ENCODE assay signal across 1 cellular context in genomic region chr9:17863213-17863883, GRCh38.
TF ChIP-seq lines count a peak whose summit lies in the region.

No MANE protein-coding gene starts in this region.

TF ChIP-seq in GM12878, 131 proteins besides CTCF, POLR2A, EP300 and RAD21 (continued from another document and continues in another):
- TF ChIP-seq ZBTB40 (IDR thresholded peaks at IDR 0.05; ENCODE audit: borderline replicate concordance): no peak
- no peak for TF ChIP-seq CHD1 (IDR thresholded peaks at IDR 0.05; ENCODE audit: low read depth, low read length)
- no peak for TF ChIP-seq POLR2AphosphoS2 (IDR thresholded peaks at IDR 0.05; ENCODE audit: low read depth, low read length)
- TF ChIP-seq YY1 (IDR thresholded peaks at IDR 0.05; ENCODE audit: low read depth, low read length): no peak
- TF ChIP-seq TCF12 (IDR thresholded peaks at IDR 0.05; ENCODE audit: low read depth, low read length): peak; percentile 92
- TF ChIP-seq, protein P1, sequence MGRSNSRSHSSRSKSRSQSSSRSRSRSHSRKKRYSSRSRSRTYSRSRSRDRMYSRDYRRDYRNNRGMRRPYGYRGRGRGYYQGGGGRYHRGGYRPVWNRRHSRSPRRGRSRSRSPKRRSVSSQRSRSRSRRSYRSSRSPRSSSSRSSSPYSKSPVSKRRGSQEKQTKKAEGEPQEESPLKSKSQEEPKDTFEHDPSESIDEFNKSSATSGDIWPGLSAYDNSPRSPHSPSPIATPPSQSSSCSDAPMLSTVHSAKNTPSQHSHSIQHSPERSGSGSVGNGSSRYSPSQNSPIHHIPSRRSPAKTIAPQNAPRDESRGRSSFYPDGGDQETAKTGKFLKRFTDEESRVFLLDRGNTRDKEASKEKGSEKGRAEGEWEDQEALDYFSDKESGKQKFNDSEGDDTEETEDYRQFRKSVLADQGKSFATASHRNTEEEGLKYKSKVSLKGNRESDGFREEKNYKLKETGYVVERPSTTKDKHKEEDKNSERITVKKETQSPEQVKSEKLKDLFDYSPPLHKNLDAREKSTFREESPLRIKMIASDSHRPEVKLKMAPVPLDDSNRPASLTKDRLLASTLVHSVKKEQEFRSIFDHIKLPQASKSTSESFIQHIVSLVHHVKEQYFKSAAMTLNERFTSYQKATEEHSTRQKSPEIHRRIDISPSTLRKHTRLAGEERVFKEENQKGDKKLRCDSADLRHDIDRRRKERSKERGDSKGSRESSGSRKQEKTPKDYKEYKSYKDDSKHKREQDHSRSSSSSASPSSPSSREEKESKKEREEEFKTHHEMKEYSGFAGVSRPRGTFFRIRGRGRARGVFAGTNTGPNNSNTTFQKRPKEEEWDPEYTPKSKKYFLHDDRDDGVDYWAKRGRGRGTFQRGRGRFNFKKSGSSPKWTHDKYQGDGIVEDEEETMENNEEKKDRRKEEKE (IDR thresholded peaks at IDR 0.05): no peak
- no peak for TF ChIP-seq ZNF274 (IDR thresholded peaks at IDR 0.05; ENCODE audit: insufficient read depth, insufficient read length)
- TF ChIP-seq, protein P2, sequence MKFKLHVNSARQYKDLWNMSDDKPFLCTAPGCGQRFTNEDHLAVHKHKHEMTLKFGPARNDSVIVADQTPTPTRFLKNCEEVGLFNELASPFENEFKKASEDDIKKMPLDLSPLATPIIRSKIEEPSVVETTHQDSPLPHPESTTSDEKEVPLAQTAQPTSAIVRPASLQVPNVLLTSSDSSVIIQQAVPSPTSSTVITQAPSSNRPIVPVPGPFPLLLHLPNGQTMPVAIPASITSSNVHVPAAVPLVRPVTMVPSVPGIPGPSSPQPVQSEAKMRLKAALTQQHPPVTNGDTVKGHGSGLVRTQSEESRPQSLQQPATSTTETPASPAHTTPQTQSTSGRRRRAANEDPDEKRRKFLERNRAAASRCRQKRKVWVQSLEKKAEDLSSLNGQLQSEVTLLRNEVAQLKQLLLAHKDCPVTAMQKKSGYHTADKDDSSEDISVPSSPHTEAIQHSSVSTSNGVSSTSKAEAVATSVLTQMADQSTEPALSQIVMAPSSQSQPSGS (IDR thresholded peaks at IDR 0.05; ENCODE audit: low read length): peak; percentile 92
- TF ChIP-seq BMI1 (IDR thresholded peaks at IDR 0.05; ENCODE audit: borderline replicate concordance): peak; percentile 57
- no peak for TF ChIP-seq CBX3 (IDR thresholded peaks at IDR 0.05; ENCODE audit: borderline replicate concordance, low read depth)
- TF ChIP-seq, protein P3, sequence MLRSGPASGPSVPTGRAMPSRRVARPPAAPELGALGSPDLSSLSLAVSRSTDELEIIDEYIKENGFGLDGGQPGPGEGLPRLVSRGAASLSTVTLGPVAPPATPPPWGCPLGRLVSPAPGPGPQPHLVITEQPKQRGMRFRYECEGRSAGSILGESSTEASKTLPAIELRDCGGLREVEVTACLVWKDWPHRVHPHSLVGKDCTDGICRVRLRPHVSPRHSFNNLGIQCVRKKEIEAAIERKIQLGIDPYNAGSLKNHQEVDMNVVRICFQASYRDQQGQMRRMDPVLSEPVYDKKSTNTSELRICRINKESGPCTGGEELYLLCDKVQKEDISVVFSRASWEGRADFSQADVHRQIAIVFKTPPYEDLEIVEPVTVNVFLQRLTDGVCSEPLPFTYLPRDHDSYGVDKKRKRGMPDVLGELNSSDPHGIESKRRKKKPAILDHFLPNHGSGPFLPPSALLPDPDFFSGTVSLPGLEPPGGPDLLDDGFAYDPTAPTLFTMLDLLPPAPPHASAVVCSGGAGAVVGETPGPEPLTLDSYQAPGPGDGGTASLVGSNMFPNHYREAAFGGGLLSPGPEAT (IDR thresholded peaks at IDR 0.05; ENCODE audit: low read depth): peak; percentile 99
- TF ChIP-seq IKZF1 (conservative IDR thresholded peaks at IDR 0.05): peak; percentile 94
- TF ChIP-seq DPF2 (IDR thresholded peaks at IDR 0.05): peak; percentile 92
- TF ChIP-seq RUNX3 (IDR thresholded peaks at IDR 0.05; ENCODE audit: low read length): peak; percentile 100
- TF ChIP-seq SP1 (IDR thresholded peaks at IDR 0.05; ENCODE audit: low read depth, low read length): peak; percentile 39
- TF ChIP-seq MYC (IDR thresholded peaks at IDR 0.05; ENCODE audit: insufficient read depth, insufficient read length, insufficient replicate concordance, low read length, severe bottlenecking): no peak
- TF ChIP-seq BHLHE40 (IDR thresholded peaks at IDR 0.05; ENCODE audit: borderline replicate concordance in 1 of 2, low read depth in 2 of 2, low read length in 1 of 2): peak; percentile 59 to 80; a peak in 3 of 4 replicates
- peak; percentile 63; the same call in 1 of the 2 replicates for TF ChIP-seq MTA3 (IDR thresholded peaks at IDR 0.05; ENCODE audit: borderline replicate concordance, low read length)
- TF ChIP-seq, protein P4, sequence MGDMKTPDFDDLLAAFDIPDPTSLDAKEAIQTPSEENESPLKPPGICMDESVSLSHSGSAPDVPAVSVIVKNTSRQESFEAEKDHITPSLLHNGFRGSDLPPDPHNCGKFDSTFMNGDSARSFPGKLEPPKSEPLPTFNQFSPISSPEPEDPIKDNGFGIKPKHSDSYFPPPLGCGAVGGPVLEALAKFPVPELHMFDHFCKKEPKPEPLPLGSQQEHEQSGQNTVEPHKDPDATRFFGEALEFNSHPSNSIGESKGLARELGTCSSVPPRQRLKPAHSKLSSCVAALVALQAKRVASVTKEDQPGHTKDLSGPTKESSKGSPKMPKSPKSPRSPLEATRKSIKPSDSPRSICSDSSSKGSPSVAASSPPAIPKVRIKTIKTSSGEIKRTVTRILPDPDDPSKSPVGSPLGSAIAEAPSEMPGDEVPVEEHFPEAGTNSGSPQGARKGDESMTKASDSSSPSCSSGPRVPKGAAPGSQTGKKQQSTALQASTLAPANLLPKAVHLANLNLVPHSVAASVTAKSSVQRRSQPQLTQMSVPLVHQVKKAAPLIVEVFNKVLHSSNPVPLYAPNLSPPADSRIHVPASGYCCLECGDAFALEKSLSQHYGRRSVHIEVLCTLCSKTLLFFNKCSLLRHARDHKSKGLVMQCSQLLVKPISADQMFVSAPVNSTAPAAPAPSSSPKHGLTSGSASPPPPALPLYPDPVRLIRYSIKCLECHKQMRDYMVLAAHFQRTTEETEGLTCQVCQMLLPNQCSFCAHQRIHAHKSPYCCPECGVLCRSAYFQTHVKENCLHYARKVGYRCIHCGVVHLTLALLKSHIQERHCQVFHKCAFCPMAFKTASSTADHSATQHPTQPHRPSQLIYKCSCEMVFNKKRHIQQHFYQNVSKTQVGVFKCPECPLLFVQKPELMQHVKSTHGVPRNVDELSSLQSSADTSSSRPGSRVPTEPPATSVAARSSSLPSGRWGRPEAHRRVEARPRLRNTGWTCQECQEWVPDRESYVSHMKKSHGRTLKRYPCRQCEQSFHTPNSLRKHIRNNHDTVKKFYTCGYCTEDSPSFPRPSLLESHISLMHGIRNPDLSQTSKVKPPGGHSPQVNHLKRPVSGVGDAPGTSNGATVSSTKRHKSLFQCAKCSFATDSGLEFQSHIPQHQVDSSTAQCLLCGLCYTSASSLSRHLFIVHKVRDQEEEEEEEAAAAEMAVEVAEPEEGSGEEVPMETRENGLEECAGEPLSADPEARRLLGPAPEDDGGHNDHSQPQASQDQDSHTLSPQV (IDR thresholded peaks at IDR 0.05): no peak; the same call in 1 of the 2 replicates
- peak; percentile 99 for TF ChIP-seq CBFB (IDR thresholded peaks at IDR 0.05; ENCODE audit: low read depth)
- peak; percentile 99 for TF ChIP-seq TCF7 (IDR thresholded peaks at IDR 0.05; ENCODE audit: borderline replicate concordance)
- no peak for TF ChIP-seq HSF1 (IDR thresholded peaks at IDR 0.05; ENCODE audit: low read depth, low read length)
- no peak for TF ChIP-seq HDAC6 (IDR thresholded peaks at IDR 0.05; ENCODE audit: unreplicated experiment)
- no peak for TF ChIP-seq CHD2 (IDR thresholded peaks at IDR 0.05; ENCODE audit: borderline replicate concordance, low read depth, low read length)
- TF ChIP-seq RB1 (IDR thresholded peaks at IDR 0.05; ENCODE audit: borderline replicate concordance): no peak
- TF ChIP-seq SPI1 (IDR thresholded peaks at IDR 0.05; ENCODE audit: borderline replicate concordance, insufficient read depth, low read depth, low read length): 0 out of 2 replicates have a peak, but pooled peaks have one; percentile 8
- TF ChIP-seq SMAD1 (IDR thresholded peaks at IDR 0.05; ENCODE audit: low read depth, partially characterized antibody): no peak
- no peak for TF ChIP-seq MEF2A (IDR thresholded peaks at IDR 0.05; ENCODE audit: insufficient read depth, low read depth, low read length)
- TF ChIP-seq, protein P5, sequence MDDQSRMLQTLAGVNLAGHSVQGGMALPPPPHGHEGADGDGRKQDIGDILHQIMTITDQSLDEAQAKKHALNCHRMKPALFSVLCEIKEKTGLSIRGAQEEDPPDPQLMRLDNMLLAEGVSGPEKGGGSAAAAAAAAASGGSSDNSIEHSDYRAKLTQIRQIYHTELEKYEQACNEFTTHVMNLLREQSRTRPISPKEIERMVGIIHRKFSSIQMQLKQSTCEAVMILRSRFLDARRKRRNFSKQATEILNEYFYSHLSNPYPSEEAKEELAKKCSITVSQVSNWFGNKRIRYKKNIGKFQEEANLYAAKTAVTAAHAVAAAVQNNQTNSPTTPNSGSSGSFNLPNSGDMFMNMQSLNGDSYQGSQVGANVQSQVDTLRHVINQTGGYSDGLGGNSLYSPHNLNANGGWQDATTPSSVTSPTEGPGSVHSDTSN (IDR thresholded peaks at IDR 0.05; ENCODE audit: insufficient replicate concordance, low read depth, low read length): peak; percentile 50
- TF ChIP-seq KLF5 (IDR thresholded peaks at IDR 0.05; ENCODE audit: partially characterized antibody): no peak
- TF ChIP-seq CHD4 (IDR thresholded peaks at IDR 0.05): no peak
- no peak for TF ChIP-seq STAT3 (IDR thresholded peaks at IDR 0.05; ENCODE audit: low read depth, low read length)
- peak; percentile 47 for TF ChIP-seq MEF2B (IDR thresholded peaks at IDR 0.05; ENCODE audit: partially characterized antibody, poor library complexity, severe bottlenecking)
- no peak for TF ChIP-seq CUX1 (IDR thresholded peaks at IDR 0.05; ENCODE audit: insufficient replicate concordance, low read depth, low read length)
- peak; percentile 96 for TF ChIP-seq RELA (IDR thresholded peaks at IDR 0.05; ENCODE audit: borderline replicate concordance, partially characterized antibody)
- TF ChIP-seq SMARCA5 (IDR thresholded peaks at IDR 0.05): no peak
